8 cellular contexts compared by ENCODE assay signal in the genomic region with DNA sequence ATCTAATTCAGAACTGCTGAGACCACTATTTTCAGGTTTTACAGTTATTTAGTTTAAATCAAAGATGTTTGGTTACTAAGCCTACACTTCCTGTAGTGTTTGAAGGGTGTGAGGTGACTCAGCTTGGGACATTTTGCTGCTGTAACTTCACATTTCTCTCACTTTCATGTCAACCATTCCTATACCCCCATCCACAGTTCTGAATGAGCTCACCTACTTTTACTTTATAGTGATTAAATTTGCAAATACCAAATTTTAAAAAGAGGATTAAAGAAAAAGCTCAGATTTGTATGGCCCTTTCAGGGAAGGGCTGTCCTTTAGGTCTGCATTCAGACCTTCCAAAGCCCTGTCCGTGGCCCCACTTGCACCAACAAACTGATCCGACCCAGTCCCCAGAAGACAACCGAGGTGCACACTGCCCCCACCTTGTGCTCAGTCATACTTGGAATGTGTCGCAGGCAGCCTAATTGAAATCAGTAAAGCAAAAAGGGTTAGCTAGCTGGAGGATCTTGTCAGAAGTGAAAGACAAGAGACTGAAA.
DNase-seq lines count a peak whose midpoint lies in the region; ATAC-seq and TF ChIP-seq lines count a peak whose summit lies in the region.

No MANE protein-coding gene starts in this region.

- H3K36me3 ChIP-seq in psoas muscle (ENCODE audit: insufficient read depth in 1 of 2, low read depth in 1 of 2): no peaks in the 10 kb centered on the region

- no peak overlapping the region for H3K4me3 ChIP-seq in psoas muscle

- ATAC-seq in GM21381 (IDR thresholded peaks at IDR 0.05; ENCODE audit: unreplicated experiment) (peak; percentile 86), HG03565 (IDR thresholded peaks at IDR 0.05; ENCODE audit: unreplicated experiment) (peak; percentile 97), sciatic nerve (no peak), psoas muscle (no peak)

- intact Hi-C loops in sciatic nerve (cut with DNase I): no loop called here
- intact Hi-C loops in psoas muscle (cut with DNase I): no loop called here

- no peaks in the 10 kb centered on the region for H3K4me1 ChIP-seq in psoas muscle

- TF ChIP-seq CTCF in psoas muscle (IDR thresholded peaks at IDR 0.05): no peak

- H3K9me3 ChIP-seq in psoas muscle: no peaks in the 10 kb centered on the region

- no peak overlapping the region for H3K27ac ChIP-seq in psoas muscle

- peak; percentile 73 for DNase-seq in ELR (ENCODE audit: low read depth)
- peak; percentile 24 for DNase-seq in amniotic epithelial cell (ENCODE audit: low read depth)
- DNase-seq in stimulated activated CD4-positive, alpha-beta T cell treated with anti-CD3 and anti-CD28 coated beads, Interleukin-4, amount 100 ng/mL, for 24 hours: peak; percentile 49
- DNase-seq in NCI-H1694 treated with DMSO at 0.1 percent for 48 hours (lab: John Stamatoyannopoulos, UW): no peak
- no peak for DNase-seq in sciatic nerve (ENCODE audit: low spot score)
- DNase-seq in psoas muscle: no peak

- WGBS in psoas muscle, 3 donors: 63 to 77% (median 67%) methylated on average over 4 of the region's 4 CpGs

- H3K27me3 ChIP-seq in psoas muscle (ENCODE audit: insufficient read depth in 3 of 3, low read length in 2 of 3): peaks cover 0 to 2% (median 0%) of the 10 kb centered on the region in 3 donors

Comparison
In these comparisons a context has a peak if more than half of its experiments do, and no peak if none do; other contexts are left out.
1. DNase-seq: peak in ELR (single experiment), amniotic epithelial cell (single experiment) and stimulated activated CD4-positive, alpha-beta T cell treated with anti-CD3 and anti-CD28 coated beads, Interleukin-4, amount 100 ng/mL, for 24 hours (single experiment); none in NCI-H1694 treated with DMSO at 0.1 percent for 48 hours (single experiment), sciatic nerve (single experiment) and psoas muscle (0 of 2).
2. ATAC-seq: peak in GM21381 (single experiment) and HG03565 (single experiment); none in sciatic nerve (single experiment) and psoas muscle (0 of 4).